Comparison of ENCODE assay signal across 24 cellular contexts in the genomic region with DNA sequence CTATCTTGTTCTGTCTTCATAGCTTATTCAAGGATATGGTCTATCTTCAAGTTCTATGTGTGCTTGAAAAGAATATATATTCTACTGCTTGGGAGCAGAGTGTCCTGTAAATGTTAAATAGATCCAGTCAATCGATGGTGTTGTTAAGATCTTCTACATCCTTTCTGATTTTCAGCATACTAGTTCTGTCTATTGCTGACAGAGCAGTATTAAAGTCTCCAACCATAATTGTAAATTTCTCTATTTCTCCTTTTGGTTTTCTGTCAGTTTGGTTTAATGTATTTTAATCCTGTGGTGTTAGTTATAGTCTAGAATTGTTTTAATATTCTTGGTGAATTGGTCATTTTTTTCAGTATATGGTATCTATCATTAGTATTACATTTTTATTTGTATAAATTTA.
DNase-seq lines count a peak whose midpoint lies in the region; ATAC-seq, FAIRE-seq and TF ChIP-seq lines count a peak whose summit lies in the region.
"Had no signal": no experiment of that assay in that cellular context is flagged by ENCODE, and none has a peak within 500 bp of the region (broad histone marks: within the 10 kb centered on the region; RNA-seq: fewer than 3 reads in every experiment).

No MANE protein-coding gene starts in this region.

- intact Hi-C loops in HepG2 (cut with micrococcal nuclease; ENCODE audit: unreplicated experiment) (no loop called here), right lobe of liver (cut with DNase I) (no loop called here), IMR-90 (cut with micrococcal nuclease) (no loop called here), K562 (cut with micrococcal nuclease) (no loop called here)

- no peak for ATAC-seq in HepG2
- no peak for ATAC-seq in right lobe of liver
- no peak for ATAC-seq in IMR-90 (ENCODE audit: low read depth)
- no peak for ATAC-seq in K562
- no peak for ATAC-seq in HG02678 (IDR thresholded peaks at IDR 0.05; ENCODE audit: unreplicated experiment)
- ATAC-seq: GM12878 had no signal

- no peak overlapping the region for H3K4ac ChIP-seq in IMR-90 (ENCODE audit: low read depth, low read length)

- H3K4me3 ChIP-seq in HepG2 (replicated peaks in 1 of 3; ENCODE audit: insufficient read depth in 1 of 3, low read depth in 2 of 3, low read length in 3 of 3) (no peak overlapping the region), right lobe of liver (no peak overlapping the region), IMR-90 (ENCODE audit: insufficient read depth, low read depth, low read length) (no peak overlapping the region), K562 (no peak overlapping the region)
- H3K4me3 ChIP-seq: BLaER1 treated with 17β-estradiol and CSF1 and Interleukin-3, amounts not matched to agents 10 nM and 100 nM; GM12878 had no signal

- POLR2A ChIA-PET in HepG2 (lab: Yijun Ruan, JAX) (no interaction called here), IMR-90 (lab: Charles Lee; ENCODE audit: unreplicated experiment) (no interaction called here), K562 (lab: Yijun Ruan, JAX) (no interaction called here)

- no peaks in the 10 kb centered on the region for H3K27me3 ChIP-seq in HepG2 (ENCODE audit: control insufficient read depth in 1 of 2, insufficient read depth in 2 of 2, low read length in 2 of 2)
- no peaks in the 10 kb centered on the region for H3K27me3 ChIP-seq in right lobe of liver
- H3K27me3 ChIP-seq in IMR-90 (ENCODE audit: control insufficient read depth, insufficient read depth, low read length): no peaks in the 10 kb centered on the region
- no peaks in the 10 kb centered on the region for H3K27me3 ChIP-seq in K562 (ENCODE audit: control insufficient read depth in 2 of 2, insufficient read depth in 2 of 2, low read length in 2 of 2)
- H3K27me3 ChIP-seq: BLaER1 treated with 17β-estradiol and CSF1 and Interleukin-3, amounts not matched to agents 10 nM and 100 nM had no signal

- H3K36me3 ChIP-seq in HepG2 (replicated peaks in 1 of 2; ENCODE audit: control insufficient read depth in 1 of 2, insufficient read depth in 2 of 2, low read length in 2 of 2): no peaks in the 10 kb centered on the region
- no peaks in the 10 kb centered on the region for H3K36me3 ChIP-seq in right lobe of liver
- H3K36me3 ChIP-seq in IMR-90 (ENCODE audit: control insufficient read depth, insufficient read depth, low read length): no peaks in the 10 kb centered on the region
- H3K36me3 ChIP-seq in K562 (ENCODE audit: control insufficient read depth, insufficient read depth, low read length): no peaks in the 10 kb centered on the region
- H3K36me3 ChIP-seq: BLaER1 treated with 17β-estradiol and CSF1 and Interleukin-3, amounts not matched to agents 10 nM and 100 nM had no signal

- no peak overlapping the region for H2BK20ac ChIP-seq in IMR-90 (ENCODE audit: low read depth, low read length)

- no peaks in the 10 kb centered on the region for H3K4me1 ChIP-seq in HepG2 (ENCODE audit: insufficient read depth, low read length)
- H3K4me1 ChIP-seq in right lobe of liver: no peaks in the 10 kb centered on the region
- H3K4me1 ChIP-seq in IMR-90 (ENCODE audit: control insufficient read depth, insufficient read depth, low read length): no peaks in the 10 kb centered on the region
- no peaks in the 10 kb centered on the region for H3K4me1 ChIP-seq in K562 (replicated peaks in 1 of 2; ENCODE audit: control insufficient read depth in 2 of 2, insufficient read depth in 2 of 2, low read length in 2 of 2)

- FAIRE-seq in HepG2 (lab: Jason Lieb, UNC): no peak
- no peak for FAIRE-seq in K562 (lab: Jason Lieb, UNC)
- FAIRE-seq: GM12878, GM12892, GM18507 had no signal

- no peaks in the 10 kb centered on the region for H3K9me3 ChIP-seq in HepG2 (ENCODE audit: low read length)
- H3K9me3 ChIP-seq in right lobe of liver: no peaks in the 10 kb centered on the region
- H3K9me3 ChIP-seq in IMR-90 (ENCODE audit: control insufficient read depth, insufficient read depth, low read length): no peaks in the 10 kb centered on the region
- H3K9me3 ChIP-seq in K562 (replicated peaks; ENCODE audit: control insufficient read depth, insufficient read depth, low read depth, low read length): no peaks in the 10 kb centered on the region
- H3K9me3 ChIP-seq: BLaER1 treated with 17β-estradiol and CSF1 and Interleukin-3, amounts not matched to agents 10 nM and 100 nM had no signal

- H4K20me1 ChIP-seq in HepG2 (ENCODE audit: insufficient read depth, low read length): no peaks in the 10 kb centered on the region
- no peaks in the 10 kb centered on the region for H4K20me1 ChIP-seq in IMR-90 (ENCODE audit: insufficient read depth, low read length)
- no peaks in the 10 kb centered on the region for H4K20me1 ChIP-seq in K562 (replicated peaks; ENCODE audit: control insufficient read depth, insufficient read depth, low read length)
- H4K20me1 ChIP-seq: BLaER1 treated with 17β-estradiol and CSF1 and Interleukin-3, amounts not matched to agents 10 nM and 100 nM had no signal

- H3K23ac ChIP-seq in IMR-90 (ENCODE audit: low read depth, low read length): no peak overlapping the region

- no peak overlapping the region for H3K9ac ChIP-seq in HepG2 (ENCODE audit: insufficient read depth, low read depth, low read length)
- H3K9ac ChIP-seq in IMR-90 (ENCODE audit: low read depth, low read length): no peak overlapping the region
- H3K9ac ChIP-seq in K562 (ENCODE audit: insufficient read depth in 1 of 2, low read depth in 2 of 2, low read length in 2 of 2): no peak overlapping the region
- H3K9ac ChIP-seq: BLaER1 treated with 17β-estradiol and CSF1 and Interleukin-3, amounts not matched to agents 10 nM and 100 nM had no signal

- no peak overlapping the region for H2BK120ac ChIP-seq in IMR-90 (ENCODE audit: low read depth, low read length)

- TF ChIP-seq EP300 in HepG2 (IDR thresholded peaks at IDR 0.05; ENCODE audit: low read depth in 2 of 2, low read length in 2 of 2) (no peak), HepG2 (CRISPR knock-in tag; IDR thresholded peaks at IDR 0.05; ENCODE audit: borderline replicate concordance) (no peak), K562 (IDR thresholded peaks at IDR 0.05; ENCODE audit: low read length) (no peak)

- no peaks in the 10 kb centered on the region for H3K79me1 ChIP-seq in IMR-90 (ENCODE audit: low read depth in 1 of 2, low read length in 2 of 2)

- H3K18ac ChIP-seq in IMR-90 (ENCODE audit: low read depth, low read length): no peak overlapping the region

- dilution Hi-C loops in IMR-90 (cut with HindIII; ENCODE audit: low sequenced_read_pairs, unreplicated experiment): no loop called here

- H4K5ac ChIP-seq in IMR-90 (ENCODE audit: low read depth, low read length): no peak overlapping the region

- CTCF ChIA-PET in HepG2 (lab: Yijun Ruan, JAX; ENCODE audit: low intra/inter-chr PET ratio, low total read pairs): no interaction called here
- CTCF ChIA-PET in IMR-90 (lab: Yijun Ruan, JAX): no interaction called here
- CTCF ChIA-PET in K562 (lab: Yijun Ruan, JAX; ENCODE audit: low intra/inter-chr PET ratio): no interaction called here

- no peak overlapping the region for H4K8ac ChIP-seq in IMR-90 (ENCODE audit: low read depth in 2 of 2, low read length in 2 of 2)

- in situ Hi-C loops in HepG2 (cut with HindIII; ENCODE audit: extremely low pct_ligation_motif_present, low pct_unique_long_range_greater_than_20kb): no loop called here
- in situ Hi-C loops in IMR-90 (cut with MboI; ENCODE audit: low sequenced_read_pairs): no loop called here
- in situ Hi-C loops in K562 (cut with MboI): no loop called here

- no peak overlapping the region for H2AK9ac ChIP-seq in IMR-90 (replicated peaks; ENCODE audit: low read depth, low read length, poor library complexity)

- H2AFZ ChIP-seq in HepG2 (ENCODE audit: low read length): no peak overlapping the region
- no peak overlapping the region for H2AFZ ChIP-seq in IMR-90 (replicated peaks; ENCODE audit: low read length, poor library complexity)
- H2AFZ ChIP-seq in K562 (ENCODE audit: low read depth, low read length): no peak overlapping the region

- WGBS in HepG2 (ENCODE audit: low lambda C conversion rate): 0% methylated on average over 1 of the region's 1 CpG
- WGBS in right lobe of liver (ENCODE audit: insufficient coverage, low coverage, low lambda C conversion rate, missing lambda C conversion rate): 50% methylated on average over 1 of the region's 1 CpG
- WGBS in IMR-90 (ENCODE audit: extremely low coverage in 2 of 2, insufficient read length in 1 of 2), 2 experiments: no CpG with 5 or more reads among the region's 1 CpG
- WGBS in K562 (ENCODE audit: insufficient coverage, low coverage, missing lambda C conversion rate): 8% methylated on average over 1 of the region's 1 CpG

- no peak overlapping the region for H4K91ac ChIP-seq in IMR-90 (ENCODE audit: insufficient read depth, low read depth, low read length)

- no peak for TF ChIP-seq CTCF in HepG2 (CRISPR knock-in tag; IDR thresholded peaks at IDR 0.05)
- TF ChIP-seq CTCF in right lobe of liver (IDR thresholded peaks at IDR 0.05): no peak
- no peak for TF ChIP-seq CTCF in IMR-90 (conservative IDR thresholded peaks at IDR 0.05; ENCODE audit: low read depth, low read length)
- no peak for TF ChIP-seq CTCF in K562 (IDR thresholded peaks at IDR 0.05 in 2 of 3, conservative IDR thresholded peaks at IDR 0.05 in 1 of 3; ENCODE audit: insufficient read depth in 2 of 3, low read depth in 1 of 3, low read length in 3 of 3)

- no peak overlapping the region for H3K14ac ChIP-seq in IMR-90 (replicated peaks; ENCODE audit: low read depth, low read length)

- DNase-seq in HepG2 (ENCODE audit: low spot score): no peak
- no peak for DNase-seq in right lobe of liver
- no peak for DNase-seq in IMR-90
- no peak for DNase-seq in K562 (ENCODE audit: extremely low read depth in 1 of 4, low spot score in 3 of 4)
- DNase-seq in kidney tubule cell (ENCODE audit: low spot score): no peak
- no peak for DNase-seq in NOMO-1 treated with DMSO at 0.1 percent for 48 hours (lab: John Stamatoyannopoulos, UW; ENCODE audit: unreplicated experiment)
- DNase-seq: 8988T; AML-193; CD4-positive, alpha-beta memory T cell; CD4-positive, CD25-positive, alpha-beta regulatory T cell; CD8-positive, alpha-beta memory T cell; COR-L47; DMS 273 treated with DMSO at 0.1 percent for 48 hours; DMS153; DMS53; DMS79; DND-41; EL; GDM1 had no signal

- no peak overlapping the region for H3K56ac ChIP-seq in IMR-90 (ENCODE audit: extremely low read depth, insufficient read depth, low read length)

- H2BK5ac ChIP-seq in IMR-90 (ENCODE audit: low read depth, low read length, poor library complexity, severe bottlenecking): no peak overlapping the region

- H2BK15ac ChIP-seq in IMR-90 (ENCODE audit: low read depth, low read length): no peak overlapping the region

- TF ChIP-seq RAD21 in HepG2 (CRISPR knock-in tag; IDR thresholded peaks at IDR 0.05) (no peak), IMR-90 (IDR thresholded peaks at IDR 0.05; ENCODE audit: low read length) (no peak), K562 (CRISPR knock-in tag; conservative IDR thresholded peaks at IDR 0.05 in 1 of 2, IDR thresholded peaks at IDR 0.05 in 1 of 2) (no peak)

- H3K4me2 ChIP-seq in HepG2 (ENCODE audit: low read depth, low read length): no peak overlapping the region
- H3K4me2 ChIP-seq in IMR-90 (ENCODE audit: low read depth, low read length): no peak overlapping the region
- no peak overlapping the region for H3K4me2 ChIP-seq in K562 (ENCODE audit: insufficient read depth, low read length)
- H3K4me2 ChIP-seq: BLaER1 treated with 17β-estradiol and CSF1 and Interleukin-3, amounts not matched to agents 10 nM and 100 nM had no signal

- no peaks in the 10 kb centered on the region for H3K79me2 ChIP-seq in HepG2 (ENCODE audit: insufficient read depth, low read length)
- no peaks in the 10 kb centered on the region for H3K79me2 ChIP-seq in K562 (ENCODE audit: control insufficient read depth, insufficient read depth, low read length)

- H3K9me1 ChIP-seq in IMR-90 (ENCODE audit: insufficient read depth, low read length) (no peaks in the 10 kb centered on the region), K562 (ENCODE audit: control insufficient read depth, insufficient read depth, low read length) (no peaks in the 10 kb centered on the region)

- H3K27ac ChIP-seq in HepG2 (ENCODE audit: extremely low read length, insufficient read depth, low read length): no peak overlapping the region
- no peak overlapping the region for H3K27ac ChIP-seq in right lobe of liver
- H3K27ac ChIP-seq in IMR-90 (ENCODE audit: insufficient read depth, low read length): no peak overlapping the region
- H3K27ac ChIP-seq in K562 (ENCODE audit: extremely low read depth, low read depth, low read length): no peak overlapping the region
- H3K27ac ChIP-seq: BLaER1 treated with 17β-estradiol and CSF1 and Interleukin-3, amounts not matched to agents 10 nM and 100 nM had no signal

- no peak overlapping the region for H2AK5ac ChIP-seq in IMR-90 (ENCODE audit: low read depth, low read length)

- TF ChIP-seq POLR2A in HepG2 (IDR thresholded peaks at IDR 0.05; ENCODE audit: insufficient read depth in 1 of 2, low read depth in 2 of 2, low read length in 2 of 2) (no peak), right lobe of liver (IDR thresholded peaks at IDR 0.05) (no peak), IMR-90 (IDR thresholded peaks at IDR 0.05; ENCODE audit: low read depth, low read length) (no peak), K562 (conservative IDR thresholded peaks at IDR 0.05) (no peak)

- no TSS peak for BruUV-seq in HepG2 (replicated peaks; lab: Mats Ljungman, UMichigan)
- BruUV-seq in IMR-90 (replicated peaks; lab: Mats Ljungman, UMichigan): no TSS peak
- BruUV-seq in K562 (replicated peaks; lab: Mats Ljungman, UMichigan): no TSS peak

Comparison
In these comparisons a context has a peak if more than half of its experiments do, and no peak if none do; other contexts are left out.
1. Of the 241 proteins assayed by ChIP-seq in both HepG2 and K562: peak only in HepG2: MAFF; only in K562: none; in both: none; in neither: 239; mixed calls (peak in some experiments, not most) for 1.